ENCODE assay signal across 22 cellular contexts in genomic region chr18:41537666-41538065, GRCh38.
"Had no signal": no experiment of that assay in that cellular context is flagged by ENCODE, and none has a peak within 500 bp of the region (broad histone marks: within the 10 kb centered on the region; RNA-seq: fewer than 3 reads in every experiment).

No MANE protein-coding gene starts in this region.

- H3K27me3 ChIP-seq: MG63, SJSA1 had no signal

- H3K9me3 ChIP-seq: MG63, SJSA1 had no signal

- DNase-seq: IMR-90, Karpas-422, KG1, MG63, NCI-H1092, NCI-H1105 treated with DMSO at 0.1 percent for 48 hours, NCI-H1417 treated with DMSO at 0.1 percent for 48 hours, NCI-H146, NCI-H1694 treated with DMSO at 0.1 percent for 48 hours, NCI-H2029, NCI-H2081 treated with DMSO at 0.1 percent for 48 hours, NCI-H345, NCI-H446 treated with DMSO at 0.1 percent for 48 hours, NCI-H510A treated with DMSO at 0.1 percent for 48 hours, NCI-H526, NCI-H774, Right ventricle myocardium superior, RPMI8226, SIG-M5, T-helper 1 cell had no signal

- H3K36me3 ChIP-seq: MG63, SJSA1 had no signal

- H3K4me1 ChIP-seq: SJSA1 had no signal

- H3K4me3 ChIP-seq: MG63, SJSA1, SK-N-MC had no signal

- H3K27ac ChIP-seq: SJSA1, SK-N-MC had no signal
